ENCODE assay signal across 3 cellular contexts in the genomic region with DNA sequence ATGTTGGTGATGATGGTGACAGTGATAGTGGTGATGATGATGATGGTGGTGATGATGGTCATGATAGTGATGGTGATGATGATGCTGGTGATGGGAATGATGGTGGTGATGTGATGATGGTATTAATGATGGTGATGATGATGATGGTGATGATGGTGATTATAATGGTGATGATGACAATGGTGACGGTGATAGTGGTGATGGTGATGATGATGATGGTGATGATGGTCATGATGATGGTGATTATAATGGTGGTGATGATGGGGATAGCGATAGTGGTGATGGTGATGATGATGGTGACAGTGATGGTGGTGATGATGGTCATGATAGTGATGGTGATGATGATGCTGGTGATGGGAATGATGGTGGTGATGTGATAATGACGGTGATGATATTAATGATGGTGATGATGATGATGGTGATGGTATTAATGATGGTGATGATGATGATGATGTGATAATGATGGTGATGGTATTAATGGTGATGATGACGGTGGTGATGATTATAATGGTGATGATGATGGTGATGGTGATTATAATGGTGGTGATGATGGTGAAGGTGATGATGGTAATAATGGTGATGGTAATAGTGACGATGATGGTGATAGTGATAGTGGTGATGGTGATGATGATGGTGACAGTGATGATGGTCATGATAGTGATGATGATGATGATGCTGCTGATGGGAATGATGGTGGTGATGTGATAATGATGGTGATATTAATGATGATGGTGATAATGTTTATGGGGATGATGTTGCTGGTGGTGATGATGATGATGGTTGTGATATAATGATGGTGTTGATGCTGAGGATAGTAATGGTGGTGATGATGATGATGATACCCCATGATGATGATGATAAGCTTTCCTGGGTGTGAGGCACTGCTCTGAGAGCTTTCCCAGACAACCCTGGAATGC.
TF ChIP-seq lines count a peak whose summit lies in the region.

No MANE protein-coding gene starts in this region.

TF ChIP-seq in HepG2, 621 proteins besides CTCF, POLR2A, EP300 and RAD21:
- TF ChIP-seq ATF7 (IDR thresholded peaks at IDR 0.05) (peak; percentile 33), ATF7 (CRISPR knock-in tag; IDR thresholded peaks at IDR 0.05) (no peak), SKIL (CRISPR knock-in tag; IDR thresholded peaks at IDR 0.05; ENCODE audit: borderline replicate concordance) (no peak), CREB1 (IDR thresholded peaks at IDR 0.05) (peak; percentile 96), CREB1 (CRISPR knock-in tag; IDR thresholded peaks at IDR 0.05) (no peak), NAIF1 (CRISPR knock-in tag; IDR thresholded peaks at IDR 0.05; ENCODE audit: borderline replicate concordance) (no peak), ZNF615 (CRISPR knock-in tag; IDR thresholded peaks at IDR 0.05; ENCODE audit: borderline replicate concordance) (no peak)

TF ChIP-seq in K562, 482 proteins besides CTCF, POLR2A, EP300 and RAD21:
- TF ChIP-seq DACH1 (IDR thresholded peaks at IDR 0.05; ENCODE audit: partially characterized antibody): peak; percentile 52
- no peak for TF ChIP-seq HDAC2 (IDR thresholded peaks at IDR 0.05)

TF ChIP-seq in endothelial cell of umbilical vein, 7 proteins besides CTCF, POLR2A, EP300 and RAD21:
- no peak for TF ChIP-seq POLR2AphosphoS5 (IDR thresholded peaks at IDR 0.05; ENCODE audit: insufficient read depth, low read depth, low read length)
- TF ChIP-seq MAX (IDR thresholded peaks at IDR 0.05; ENCODE audit: insufficient read depth, insufficient read length): no peak
- TF ChIP-seq JUN (IDR thresholded peaks at IDR 0.05; ENCODE audit: borderline replicate concordance, insufficient read depth, insufficient read length, low read depth): no peak
- no peak for TF ChIP-seq MYC (IDR thresholded peaks at IDR 0.05; ENCODE audit: low read depth, low read length)
- TF ChIP-seq FOS (IDR thresholded peaks at IDR 0.05; ENCODE audit: borderline replicate concordance, insufficient read depth, low read length): no peak
- no peak for TF ChIP-seq GATA2 (IDR thresholded peaks at IDR 0.05; ENCODE audit: insufficient read depth, insufficient read length, low read depth, low read length)
- TF ChIP-seq EZH2 (IDR thresholded peaks at IDR 0.05; ENCODE audit: borderline replicate concordance, low read depth, low read length, severe bottlenecking): no peak
